ENCODE assay signal across 13 cellular contexts in genomic region chr21:38567577-38568360, GRCh38.
DNase-seq lines count a peak whose midpoint lies in the region; ATAC-seq and TF ChIP-seq lines count a peak whose summit lies in the region.
"Had no signal": no experiment of that assay in that cellular context is flagged by ENCODE, and none has a peak within 500 bp of the region (broad histone marks: within the 10 kb centered on the region; RNA-seq: fewer than 3 reads in every experiment).

No MANE protein-coding gene starts in this region.

- TF ChIP-seq CTCF in fibroblast of pulmonary artery (IDR thresholded peaks at IDR 0.05; ENCODE audit: low read length, missing control alignments) (no peak), retinal pigment epithelial cell (conservative IDR thresholded peaks at IDR 0.05; ENCODE audit: low read depth, low read length) (no peak)

- H3K27ac Mint-ChIP-seq in T-helper 17 cell, result no peak overlapping the region
- H3K27ac Mint-ChIP-seq: stimulated activated naive B cell treated with anti-CD40 and anti-IgM and Interleukin-4, amounts not matched to agents 10 μg/mL and 1 μg/mL and 100 μg/mL, for 72 hours had no signal

- H3K27ac ChIP-seq in SK-N-MC, result no peak overlapping the region

- DNase-seq in EL, result peak; percentile 52
- no peak for DNase-seq in SK-N-MC (ENCODE audit: low read depth, low spot score)
- peak; percentile 18 for DNase-seq in fibroblast of pulmonary artery (ENCODE audit: low read depth)
- peak; percentile 82 for DNase-seq in retinal pigment epithelial cell (ENCODE audit: low read depth)
- no peak for DNase-seq in DMS79 treated with DMSO at 0.1 percent for 48 hours (lab: John Stamatoyannopoulos, UW)
- DNase-seq in T-helper 17 cell, result no peak
- no peak for DNase-seq in NCI-H187 treated with DMSO at 0.1 percent for 48 hours (lab: John Stamatoyannopoulos, UW)
- DNase-seq: DND-41; NCI-H2171 treated with DMSO at 0.1 percent for 48 hours; stimulated activated CD4-positive, alpha-beta T cell treated with anti-CD3 and anti-CD28 coated beads, Interleukin-12 subunit alpha, Interleukin-12 subunit beta, amount 100 ng/mL, for 4 hours; stimulated activated naive B cell treated with anti-CD40 and anti-IgM and Interleukin-4, amounts not matched to agents 10 μg/mL and 1 μg/mL and 100 μg/mL, for 72 hours had no signal

- H3K9ac ChIP-seq in SK-N-MC (ENCODE audit: insufficient read length), result no peak overlapping the region

- no peak overlapping the region for H3K4me3 Mint-ChIP-seq in T-helper 17 cell
- H3K4me3 Mint-ChIP-seq: stimulated activated naive B cell treated with anti-CD40 and anti-IgM and Interleukin-4, amounts not matched to agents 10 μg/mL and 1 μg/mL and 100 μg/mL, for 72 hours had no signal

- no peaks in the 10 kb centered on the region for H3K4me1 Mint-ChIP-seq in T-helper 17 cell
- H3K4me1 Mint-ChIP-seq: stimulated activated naive B cell treated with anti-CD40 and anti-IgM and Interleukin-4, amounts not matched to agents 10 μg/mL and 1 μg/mL and 100 μg/mL, for 72 hours had no signal

- H3K9me3 ChIP-seq in SK-N-MC (ENCODE audit: low read depth, low read length) (no peaks in the 10 kb centered on the region), T-helper 17 cell (ENCODE audit: control insufficient read depth, low read length, poor library complexity, severe bottlenecking) (no peaks in the 10 kb centered on the region)

- peaks cover 2% of the 10 kb centered on the region for H3K36me3 Mint-ChIP-seq in T-helper 17 cell (ENCODE audit: low read depth)
- H3K36me3 Mint-ChIP-seq: stimulated activated naive B cell treated with anti-CD40 and anti-IgM and Interleukin-4, amounts not matched to agents 10 μg/mL and 1 μg/mL and 100 μg/mL, for 72 hours had no signal

- peaks cover 19% of the 10 kb centered on the region for H3K27me3 Mint-ChIP-seq in T-helper 17 cell

- peak overlapping the region; percentile 73 for H3K4me3 ChIP-seq in SK-N-MC
- H3K4me3 ChIP-seq in fibroblast of pulmonary artery (replicated peaks; ENCODE audit: low read depth, low read length), result no peak overlapping the region
- H3K4me3 ChIP-seq in retinal pigment epithelial cell (ENCODE audit: low read length), result peak overlapping the region; percentile 34

- no peaks in the 10 kb centered on the region for H3K36me3 ChIP-seq in SK-N-MC (ENCODE audit: insufficient read depth, low read length)

- ATAC-seq in GM18502 (IDR thresholded peaks at IDR 0.05; ENCODE audit: poor library complexity, unreplicated experiment), result no peak
- no peak for ATAC-seq in T-helper 17 cell
- ATAC-seq: left lobe of liver; stimulated activated naive B cell treated with anti-CD40 and anti-IgM and Interleukin-4, amounts not matched to agents 10 μg/mL and 1 μg/mL and 100 μg/mL, for 72 hours had no signal

Comparison
In these comparisons a context has a peak if more than half of its experiments do, and no peak if none do; other contexts are left out.
1. DNase-seq: peak in EL (single experiment), fibroblast of pulmonary artery (single experiment) and retinal pigment epithelial cell (single experiment); none in SK-N-MC (single experiment), DMS79 treated with DMSO at 0.1 percent for 48 hours (single experiment), T-helper 17 cell (0 of 3) and NCI-H187 treated with DMSO at 0.1 percent for 48 hours (single experiment).